Comparison of ENCODE assay signal across 8 cellular contexts in genomic region chr12:52980773-52981423, GRCh38. TPM values are rescaled to one million over a fixed set of nuclear protein-coding genes. Genes with fewer than 3 reads are reported as not detected.
DNase-seq lines count a peak whose midpoint lies in the region; ATAC-seq and TF ChIP-seq lines count a peak whose summit lies in the region.

No MANE protein-coding gene starts in this region.

- TF ChIP-seq CTCF in HL-60 (IDR thresholded peaks at IDR 0.05; ENCODE audit: insufficient read depth, low read length) (peak; percentile 100), lower leg skin (IDR thresholded peaks at IDR 0.05) (peak in 1 of 3 donors; percentile 98)

- H3K27ac ChIP-seq in HL-60 (replicated peaks): no peak overlapping the region

- intact Hi-C loops in lower leg skin (cut with DNase I; ENCODE audit: low total_unique reads): loop anchor here (2.0 kb wide), 1 partner anchor 96 kb away; no protein-coding TSS in a partner anchor

- ATAC-seq in GM18867 (IDR thresholded peaks at IDR 0.05; ENCODE audit: unreplicated experiment): peak; percentile 75

- peak; percentile 55 for DNase-seq in 8988T
- peak; percentile 56 to 87 for DNase-seq in HL-60 (ENCODE audit: low read depth in 1 of 2, low spot score in 1 of 2)
- DNase-seq in NCI-H774 (lab: John Stamatoyannopoulos, UW): peak; percentile 96
- DNase-seq in activated CD4-positive, alpha-beta T cell treated with anti-CD3 and anti-CD28 coated beads, Interleukin-2, amount 50 U/mL, for 1 hour: peak; percentile 76
- DNase-seq in dermis blood vessel endothelial cell: peak; percentile 96
- DNase-seq in lower leg skin (ENCODE audit: low spot score in 2 of 2): peak; percentile 89 to 96
- peak; percentile 44 to 72 (median 63) for DNase-seq in stimulated activated CD4-positive, alpha-beta T cell treated with anti-CD3 and anti-CD28 coated beads, TNF-alpha, amount 100 ng/mL, for 4 hours (ENCODE audit: low read depth in 3 of 3)

- peaks cover 4% of the 10 kb centered on the region for H3K27me3 ChIP-seq in HL-60 (ENCODE audit: insufficient read depth, poor library complexity, severe bottlenecking)

- WGBS in lower leg skin, 2 donors: 26 to 29% methylated on average over 11 of the region's 11 CpGs

- TF ChIP-seq POLR2A in lower leg skin (IDR thresholded peaks at IDR 0.05): no peak

- H3K4me3 ChIP-seq in HL-60 (replicated peaks; ENCODE audit: insufficient read depth, low read length) (no peak overlapping the region), lower leg skin (ENCODE audit: low read depth, poor library complexity, severe bottlenecking) (no peak overlapping the region)

RNA-seq across cellular contexts. Expression of gene EIF4B, which starts 25.4 kb away (rescaled TPM):
- total RNA-seq in dermis blood vessel endothelial cell (1,240 and 1,351 TPM in 2 replicates), lower leg skin (100 to 1,000 TPM; 499 to 623 (median 546) TPM)

RNA-seq across cellular contexts. Expression of gene KRT18, which starts 32.0 kb away (rescaled TPM):
- 257 and 322 TPM in 2 replicates for total RNA-seq in dermis blood vessel endothelial cell
- 10 to 100 TPM; 23.3 to 97.2 (median 70.9) TPM for total RNA-seq in lower leg skin
